In genomic region chr1:197917553-197917812, GRCh38 we compare ENCODE assay signal across 9 cellular contexts. TPM values are rescaled to one million over a fixed set of nuclear protein-coding genes. Genes with fewer than 3 reads are reported as not detected.
DNase-seq lines count a peak whose midpoint lies in the region; ATAC-seq, FAIRE-seq and TF ChIP-seq lines count a peak whose summit lies in the region.
"Had no signal": no experiment of that assay in that cellular context is flagged by ENCODE, and none has a peak within 500 bp of the region (broad histone marks: within the 10 kb centered on the region; RNA-seq: fewer than 3 reads in every experiment).

No MANE protein-coding gene starts in this region.

- H3K4me3 ChIP-seq in CD8-positive, alpha-beta T cell (ENCODE audit: low read depth, low read length) = no peak overlapping the region
- H3K4me3 ChIP-seq in NB4 (ENCODE audit: low read depth, low read length) (peak overlapping the region; percentile 60), dorsolateral prefrontal cortex (peak overlapping the region in 35 of 59 donors; percentile 1 to 63 (median 38)), osteoblast (ENCODE audit: insufficient read depth, low read length) (peak overlapping the region; percentile 78)

- CTCF ChIA-PET in CD8-positive, alpha-beta T cell (lab: Charles Lee) = interaction anchor here (1.4 kb wide), 1 partner anchor 10 kb away, joined by 4 read pairs; no protein-coding TSS in a partner anchor

- H3K9me3 ChIP-seq in CD8-positive, alpha-beta T cell (ENCODE audit: low read length) = no peaks in the 10 kb centered on the region
- H3K9me3 ChIP-seq in osteoblast (ENCODE audit: low read depth, low read length) = no peaks in the 10 kb centered on the region

- peak overlapping the region; percentile 96 for H2AFZ ChIP-seq in osteoblast (ENCODE audit: low read length)

- H3K9me3 Mint-ChIP-seq in CD8-positive, alpha-beta T cell = no peaks in the 10 kb centered on the region

- H4K20me1 ChIP-seq in osteoblast (ENCODE audit: insufficient read depth, low read length) = no peaks in the 10 kb centered on the region

- intact Hi-C loops in CD8-positive, alpha-beta T cell (cut with DNase I, micrococcal nuclease) = no loop called here
- intact Hi-C loops in dorsolateral prefrontal cortex (cut with DNase I) = no loop called here

- peak overlapping the region; percentile 95 for H3K4me2 ChIP-seq in osteoblast (ENCODE audit: insufficient read depth, low read length)

- no peaks in the 10 kb centered on the region for H3K36me3 Mint-ChIP-seq in CD8-positive, alpha-beta T cell

- H3K27me3 Mint-ChIP-seq in CD8-positive, alpha-beta T cell (ENCODE audit: low read depth) = peaks cover 97% of the 10 kb centered on the region

- peak overlapping the region; percentile 68 for H3K4me3 Mint-ChIP-seq in CD8-positive, alpha-beta T cell

- no peak for TF ChIP-seq CTCF in CD8-positive, alpha-beta T cell (IDR thresholded peaks at IDR 0.05)
- TF ChIP-seq CTCF in NB4 (IDR thresholded peaks at IDR 0.05; ENCODE audit: low read depth, low read length) (no peak), dorsolateral prefrontal cortex (IDR thresholded peaks at IDR 0.05 in 54 of 56, conservative IDR thresholded peaks at IDR 0.05 in 2 of 56; ENCODE audit: low read depth in 1 of 56, partially characterized antibody in 56 of 56) (no peak), osteoblast (IDR thresholded peaks at IDR 0.05; ENCODE audit: extremely low read depth, low read depth, low read length) (no peak)

- H3K27me3 ChIP-seq in CD8-positive, alpha-beta T cell (ENCODE audit: insufficient read depth, low read length) = peaks cover 81% of the 10 kb centered on the region
- peaks cover 43 to 100% (median 99%) of the 10 kb centered on the region in 45 donors for H3K27me3 ChIP-seq in dorsolateral prefrontal cortex
- H3K27me3 ChIP-seq in osteoblast (ENCODE audit: insufficient read depth, low read length) = peaks cover 68% of the 10 kb centered on the region

- no peaks in the 10 kb centered on the region for H3K79me2 ChIP-seq in osteoblast (ENCODE audit: insufficient read depth, low read length)

- DNase-seq in CD8-positive, alpha-beta T cell = no peak
- DNase-seq in NB4 (ENCODE audit: low read depth) = no peak
- no peak for DNase-seq in dorsolateral prefrontal cortex
- DNase-seq in osteoblast (ENCODE audit: insufficient read length, low spot score, missing footprints) = no peak
- DNase-seq in NCI-H2081 treated with DMSO at 0.1 percent for 48 hours (lab: John Stamatoyannopoulos, UW) = no peak
- no peak for DNase-seq in GF-D8 (lab: John Stamatoyannopoulos, UW)
- no peak for DNase-seq in MV-4-11 (lab: John Stamatoyannopoulos, UW)
- no peak for DNase-seq in GM12892 (ENCODE audit: insufficient read length)

- H3K27ac Mint-ChIP-seq in CD8-positive, alpha-beta T cell = no peak overlapping the region

- peaks cover 64% of the 10 kb centered on the region for H3K4me1 ChIP-seq in CD8-positive, alpha-beta T cell (ENCODE audit: insufficient read depth, low read length)
- peaks cover 14% of the 10 kb centered on the region for H3K4me1 ChIP-seq in osteoblast (ENCODE audit: insufficient read depth, low read length)

- peaks cover 76% of the 10 kb centered on the region for H3K4me1 Mint-ChIP-seq in CD8-positive, alpha-beta T cell (ENCODE audit: low read depth)

- no peak for ATAC-seq in CD8-positive, alpha-beta T cell

- TF ChIP-seq POLR2A in NB4 (IDR thresholded peaks at IDR 0.05; ENCODE audit: extremely low read depth, insufficient read length) (no peak), GM12892 (IDR thresholded peaks at IDR 0.05; ENCODE audit: low read depth, low read length) (no peak)

- POLR2A ChIA-PET in CD8-positive, alpha-beta T cell (lab: Charles Lee) = interaction anchor here (0.6 to 2.9 kb wide), 4 partner anchors 10 to 297 kb away, joined by 3 to 7 read pairs (median 4); partner anchors contain the start of gene DENND1B

- FAIRE-seq in GM12892 (lab: Jason Lieb, UNC) = no peak

- H3K36me3 ChIP-seq in CD8-positive, alpha-beta T cell (ENCODE audit: insufficient read depth, low read length) = no peaks in the 10 kb centered on the region
- H3K36me3 ChIP-seq in osteoblast (ENCODE audit: insufficient read depth, low read length) = no peaks in the 10 kb centered on the region

- H3K27ac ChIP-seq in CD8-positive, alpha-beta T cell (ENCODE audit: low read depth, low read length) = no peak overlapping the region
- H3K27ac ChIP-seq in dorsolateral prefrontal cortex (no peak overlapping the region), osteoblast (ENCODE audit: low read depth, low read length) (no peak overlapping the region)

RNA-seq across cellular contexts. Expression of gene LHX9, which starts 0.3 kb away (rescaled TPM):
- total RNA-seq in CD8-positive, alpha-beta T cell = not detected
- 1 to 10 TPM in 1 of 120 experiments, under 1 TPM in 16, not detected in 103; 0.07 to 3.7 (median 0.34) TPM for total RNA-seq in dorsolateral prefrontal cortex
- total RNA-seq in osteoblast = 0.59 and 1.8 TPM in 2 replicates
- not detected for polyA plus RNA-seq in GM12892 (2012; ENCODE audit: missing spikeins)
- polyA plus RNA-seq: urinary bladder had no signal

RNA-seq across cellular contexts. Expression of gene C1orf53, which starts 15.1 kb away (rescaled TPM):
- not detected for total RNA-seq in CD8-positive, alpha-beta T cell
- 1 to 10 TPM in 108 of 120 experiments, not detected in 12; 1.1 to 8.0 (median 3.0) TPM for total RNA-seq in dorsolateral prefrontal cortex
- total RNA-seq in osteoblast = 6.5 and 9.7 TPM in 2 replicates
- polyA plus RNA-seq in GM12892 (2012; ENCODE audit: missing spikeins) = not detected
